Comparison of ENCODE assay signal across 8 cellular contexts in the genomic region with DNA sequence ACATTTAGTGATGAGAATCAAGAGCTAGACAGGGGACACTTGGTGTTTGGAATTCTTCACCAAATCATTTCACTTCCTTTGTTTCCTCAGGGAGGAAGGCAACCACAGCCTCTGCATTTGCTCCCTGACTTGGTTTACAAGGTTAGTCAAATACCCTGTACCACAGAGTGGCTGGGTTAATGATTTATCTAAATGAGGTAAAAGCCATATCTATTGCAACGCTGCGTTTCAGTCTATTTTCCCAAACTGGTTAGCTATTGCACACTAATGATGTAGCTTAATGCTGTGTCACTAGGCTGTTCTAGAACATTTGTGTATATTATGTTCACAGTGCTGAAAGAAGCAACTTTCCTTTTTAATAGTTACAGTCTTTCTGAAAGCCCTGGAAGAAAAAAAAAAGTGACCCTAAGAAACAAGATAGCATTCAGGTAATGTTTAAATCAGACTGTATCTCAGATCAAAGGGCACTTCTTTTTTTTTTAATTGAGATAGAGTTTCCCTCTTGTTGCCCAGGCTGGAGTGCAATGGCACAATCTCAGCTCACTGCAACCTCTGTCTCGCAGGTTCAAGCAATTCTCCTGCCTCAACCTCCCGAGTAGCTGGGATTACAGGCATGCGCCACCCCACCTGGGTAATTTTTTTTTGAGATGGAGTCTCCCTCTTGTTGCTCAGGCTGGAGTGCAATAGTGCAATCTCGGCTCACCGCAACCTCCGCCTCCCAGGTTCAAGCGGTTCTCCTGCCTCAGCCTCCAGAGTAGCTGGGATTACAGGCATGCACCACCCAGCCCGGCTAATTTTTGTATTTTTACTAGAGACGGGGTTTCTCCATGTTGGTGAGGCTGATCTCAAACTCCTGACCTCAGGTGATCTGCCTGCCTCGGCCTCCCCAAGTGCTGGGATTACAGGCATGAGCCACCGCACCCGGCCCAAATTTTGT. TPM values are rescaled to one million over a fixed set of nuclear protein-coding genes. Genes with fewer than 3 reads are reported as not detected.
DNase-seq lines count a peak whose midpoint lies in the region; ATAC-seq and TF ChIP-seq lines count a peak whose summit lies in the region.
"Not testable (repeated sequence)": the region's sequence is repeated elsewhere in the genome, so short reads cannot be mapped to it uniquely, and the experiment has no call there.

No MANE protein-coding gene starts in this region.

- H2AK5ac ChIP-seq in mesenchymal stem cell (ENCODE audit: low read length, severe bottlenecking), result not testable (repeated sequence)

- POLR2A ChIA-PET in WTC11 (lab: Charles Lee), result interaction anchor here (0.6 to 0.8 kb wide), 2 partner anchors 41 to 45 kb away, joined by 3 to 4 read pairs; no protein-coding TSS in a partner anchor

- H4K8ac ChIP-seq in mesenchymal stem cell (ENCODE audit: low read length), result not testable (repeated sequence)

- H3K4me3 Mint-ChIP-seq in WTC11, neural progenitor cell: not testable (repeated sequence)

- H3K27ac ChIP-seq in mesenchymal stem cell (ENCODE audit: low read length, poor library complexity, severe bottlenecking); neural progenitor cell: not testable (repeated sequence)
- H3K27ac ChIP-seq in transverse colon, result peak overlapping the region; percentile 71 to 81 (median 77)

- TF ChIP-seq EP300 in transverse colon (IDR thresholded peaks at IDR 0.05; ENCODE audit: low read depth), result not testable (repeated sequence)

- TF ChIP-seq CTCF in WTC11 (IDR thresholded peaks at IDR 0.05); neural progenitor cell (IDR thresholded peaks at IDR 0.05); transverse colon (IDR thresholded peaks at IDR 0.05): not testable (repeated sequence)

- H3F3A ChIP-seq in neural progenitor cell (ENCODE audit: low read depth), result not testable (repeated sequence)

- H4K91ac ChIP-seq in mesenchymal stem cell (ENCODE audit: low read length), result not testable (repeated sequence)

- not testable (repeated sequence) for H3K27me3 Mint-ChIP-seq in WTC11 (ENCODE audit: low read depth); neural progenitor cell (ENCODE audit: insufficient read depth, low read depth)

- not testable (repeated sequence) for H3K79me2 ChIP-seq in neural progenitor cell (ENCODE audit: low read depth)

- not testable (repeated sequence) for H3K79me1 ChIP-seq in mesenchymal stem cell (replicated peaks; ENCODE audit: low read length, poor library complexity, severe bottlenecking)

- not testable (repeated sequence) for H4K20me1 ChIP-seq in neural progenitor cell (ENCODE audit: low read depth)

- H2AFZ ChIP-seq in mesenchymal stem cell (ENCODE audit: low read depth, low read length), result not testable (repeated sequence)
- H2AFZ ChIP-seq in neural progenitor cell (replicated peaks), result peak overlapping the region; percentile 6

- WGBS in mesenchymal stem cell, result 90% methylated on average over 14 of the region's 14 CpGs
- 64 to 65% methylated on average over 2 to 14 of the region's 14 CpGs for WGBS in transverse colon (ENCODE audit: low coverage in 1 of 2), 2 donors

- H3K18ac ChIP-seq in mesenchymal stem cell (ENCODE audit: low read depth in 1 of 2, low read length in 2 of 2), result not testable (repeated sequence)

- in situ Hi-C loops in Caki2 (cut with HindIII; ENCODE audit: low pct_unique_long_range_greater_than_20kb, low sequenced_read_pairs), result not testable (repeated sequence)
- in situ Hi-C loops in transverse colon (cut with MboI; ENCODE audit: low pct_ligation_motif_present in 1 of 4, low pct_unique_long_range_greater_than_20kb in 1 of 4, low sequenced_read_pairs in 3 of 4), result loop anchor here in 2 of 4 donors (10.0 to 25.0 kb wide), 2 partner anchors 256 to 259 kb away; no protein-coding TSS in a partner anchor

- H3K4me1 ChIP-seq in mesenchymal stem cell (ENCODE audit: control insufficient read depth, insufficient read depth, low read depth, low read length); neural progenitor cell: not testable (repeated sequence)
- peaks cover 0 to 26% (median 6%) of the 10 kb centered on the region in 4 donors for H3K4me1 ChIP-seq in transverse colon

- H3K4me2 ChIP-seq in mesenchymal stem cell (ENCODE audit: low read length, poor library complexity, severe bottlenecking), result peak overlapping the region; percentile 29
- not testable (repeated sequence) for H3K4me2 ChIP-seq in neural progenitor cell

- not testable (repeated sequence) for H3K27ac Mint-ChIP-seq in WTC11, neural progenitor cell

- H2BK12ac ChIP-seq in mesenchymal stem cell (ENCODE audit: low read length in 2 of 2), result not testable (repeated sequence)

- not testable (repeated sequence) for ATAC-seq in WTC11
- ATAC-seq in left colon, result peak; percentile 87

- peak; percentile 80 for DNase-seq in Caki2 (ENCODE audit: low read depth)
- peak; percentile 41 for DNase-seq in HuH-7.5 (ENCODE audit: low spot score)
- DNase-seq in WTC11 (ENCODE audit: low spot score); left colon; mesenchymal stem cell; neural progenitor cell (ENCODE audit: low spot score): not testable (repeated sequence)
- DNase-seq in glomerular visceral epithelial cell (ENCODE audit: extremely low spot score), result peak; percentile 60
- peak; percentile 33 for DNase-seq in transverse colon

- not testable (repeated sequence) for H2BK15ac ChIP-seq in mesenchymal stem cell (ENCODE audit: low read depth, poor library complexity, severe bottlenecking)

- not testable (repeated sequence) for H3K9me3 Mint-ChIP-seq in WTC11, neural progenitor cell

- H3K9ac ChIP-seq in mesenchymal stem cell (ENCODE audit: low read length); neural progenitor cell: not testable (repeated sequence)

- not testable (repeated sequence) for H3K4ac ChIP-seq in mesenchymal stem cell (ENCODE audit: low read depth in 1 of 2, low read length in 2 of 2)

- not testable (repeated sequence) for H3K36me3 ChIP-seq in mesenchymal stem cell (ENCODE audit: control insufficient read depth in 1 of 2, insufficient read depth in 2 of 2, low read depth in 1 of 2, low read length in 2 of 2); neural progenitor cell; transverse colon

- not testable (repeated sequence) for H3K27me3 ChIP-seq in mesenchymal stem cell (ENCODE audit: control insufficient read depth in 1 of 2, insufficient read depth in 1 of 2, low read length in 2 of 2); neural progenitor cell; transverse colon

- not testable (repeated sequence) for H3K14ac ChIP-seq in mesenchymal stem cell (ENCODE audit: low read length in 2 of 2)

- not testable (repeated sequence) for H3K36me3 Mint-ChIP-seq in WTC11, neural progenitor cell

- not testable (repeated sequence) for H2BK5ac ChIP-seq in mesenchymal stem cell (ENCODE audit: low read depth, low read length, poor library complexity, severe bottlenecking)

- H2BK120ac ChIP-seq in mesenchymal stem cell (ENCODE audit: low read depth, low read length), result not testable (repeated sequence)

- not testable (repeated sequence) for H3K4me1 Mint-ChIP-seq in WTC11, neural progenitor cell

- not testable (repeated sequence) for H3K23ac ChIP-seq in mesenchymal stem cell (ENCODE audit: low read length in 2 of 2)

- CTCF ChIA-PET in WTC11 (lab: Charles Lee), result interaction anchor here (0.6 to 3.3 kb wide), 6 partner anchors 9 to 233 kb away, joined by 3 to 39 read pairs (median 12); no protein-coding TSS in a partner anchor

- TF ChIP-seq POLR2A in transverse colon (IDR thresholded peaks at IDR 0.05), result not testable (repeated sequence)

- intact Hi-C loops in left colon (cut with DNase I, micrococcal nuclease); transverse colon (cut with DNase I; ENCODE audit: low total_unique reads): not testable (repeated sequence)

- H3K4me3 ChIP-seq in mesenchymal stem cell (ENCODE audit: insufficient read depth in 1 of 2, low read depth in 1 of 2, low read length in 2 of 2); neural progenitor cell; transverse colon: not testable (repeated sequence)

- H3K9me3 ChIP-seq in mesenchymal stem cell (ENCODE audit: control insufficient read depth, low read length); neural progenitor cell (ENCODE audit: low read depth); transverse colon: not testable (repeated sequence)

TF ChIP-seq in WTC11, 78 proteins besides CTCF, POLR2A, EP300 and RAD21:
- TF ChIP-seq GABPB1 (CRISPR knock-in tag; IDR thresholded peaks at IDR 0.05), result peak; percentile 92
TF ChIP-seq in WTC11: peak in this region for 1; not testable (repeated sequence) for 77.

RNA-seq across cellular contexts. Expression of a gene that starts 40.9 kb away (rescaled TPM):
- 85.3 and 131 TPM in 2 replicates for total RNA-seq in Caki2 (2014; rRNA removed; shearing (Covaris generic); ENCODE audit: low replicate concordance)
- 112 to 114 TPM (median 113 TPM) in 3 replicates for total RNA-seq in WTC11 (2021)
- 100 to 1,000 TPM; 172 to 179 TPM for total RNA-seq in left colon
- polyA plus RNA-seq in mesenchymal stem cell (2013, experiment 1 of 2), result 263 TPM
- 275 TPM for polyA plus RNA-seq in mesenchymal stem cell (2013, experiment 2 of 2)
- total RNA-seq in neural progenitor cell (ENCODE audit: low replicate concordance), result 80.7 and 100 TPM in 2 replicates
- 10 to 100 TPM; 16.9 to 98.3 (median 55.0) TPM for total RNA-seq in transverse colon

RNA-seq across cellular contexts. Expression of a gene that starts 56.8 kb away (rescaled TPM):
- total RNA-seq in Caki2 (2014; rRNA removed; shearing (Covaris generic); ENCODE audit: low replicate concordance), result 10.6 and 12.2 TPM in 2 replicates
- total RNA-seq in WTC11 (2021) (160 to 170 TPM (median 168 TPM) in 3 replicates), left colon (100 to 1,000 TPM; 291 to 319 TPM), neural progenitor cell (ENCODE audit: low replicate concordance) (84.6 and 124 TPM in 2 replicates), transverse colon (100 to 1,000 TPM in 1 of 4 donors, 10 to 100 TPM in 3; 56.9 to 123 (median 81.8) TPM)
- polyA plus RNA-seq in mesenchymal stem cell (2013, experiment 1 of 2), result 198 TPM
- 202 TPM for polyA plus RNA-seq in mesenchymal stem cell (2013, experiment 2 of 2)
